25 cellular contexts compared by ENCODE assay signal in the genomic region with DNA sequence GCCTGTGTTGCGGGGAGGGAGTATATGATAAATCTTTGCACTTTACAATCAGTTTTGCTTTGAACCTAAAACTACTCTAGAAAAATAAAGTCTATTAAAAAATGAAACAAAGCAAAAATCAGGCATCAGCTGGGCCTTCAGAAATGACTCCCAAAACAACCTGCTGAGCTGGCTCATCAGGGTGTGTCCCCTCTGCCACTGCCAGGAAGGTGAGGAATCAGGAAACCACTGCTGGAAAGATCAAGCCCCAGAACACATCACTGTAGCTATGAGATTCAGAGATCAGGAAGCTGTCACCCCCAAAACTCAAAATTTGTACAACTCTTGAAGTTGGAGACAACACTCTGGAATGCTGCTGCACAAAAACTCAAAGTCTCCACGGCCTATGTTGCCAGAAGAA.
"Had no signal": no experiment of that assay in that cellular context is flagged by ENCODE, and none has a peak within 500 bp of the region (broad histone marks: within the 10 kb centered on the region; RNA-seq: fewer than 3 reads in every experiment).

No MANE protein-coding gene starts in this region.

- H3K27ac ChIP-seq: dorsolateral prefrontal cortex, esophagus squamous epithelium, gastroesophageal sphincter, psoas muscle, spleen, tibial artery, upper lobe of right lung, vagina had no signal

- H3K27me3 ChIP-seq: esophagus squamous epithelium, gastroesophageal sphincter, spleen, tibial artery, upper lobe of right lung, vagina had no signal

- H3K9me3 ChIP-seq: esophagus squamous epithelium, gastroesophageal sphincter, psoas muscle, spleen, tibial artery, upper lobe of right lung, vagina had no signal

- DNase-seq: cortex of kidney; dorsolateral prefrontal cortex; effector CD8-positive, alpha-beta T cell; esophagus squamous epithelium; foreskin fibroblast; glutamatergic neuron; immature natural killer cell; kidney; left colon; left ventricle myocardium superior; mesendoderm; naive B cell; psoas muscle; retina; spleen; stimulated activated CD4-positive, alpha-beta T cell treated with anti-CD3 and anti-CD28 coated beads, Interleukin-15, amount 100 ng/mL, for 24 hours; stimulated activated CD4-positive, alpha-beta T cell treated with anti-CD3 and anti-CD28 coated beads, Interleukin-1b, Interleukin-23, amount 100 ng/mL, for 48 hours; stimulated activated CD4-positive, alpha-beta T cell treated with anti-CD3 and anti-CD28 coated beads, Interleukin-4, amount 100 ng/mL, for 24 hours; tibial artery; upper lobe of right lung had no signal

- H3K4me3 ChIP-seq: dorsolateral prefrontal cortex, esophagus squamous epithelium, gastroesophageal sphincter, lung, psoas muscle, spleen, tibial artery, upper lobe of right lung, vagina had no signal

- FAIRE-seq: kidney had no signal

- ATAC-seq: gastroesophageal sphincter; left colon; left ventricle myocardium superior; psoas muscle; sciatic nerve; stimulated activated memory B cell treated with anti-CD40 and anti-IgM and Interleukin-4, amounts not matched to agents 10 μg/mL and 1 μg/mL and 100 μg/mL, for 72 hours; upper lobe of right lung had no signal

- H3K4me1 ChIP-seq: gastroesophageal sphincter, psoas muscle, spleen, tibial artery, upper lobe of right lung, vagina had no signal

- H3K36me3 ChIP-seq: esophagus squamous epithelium, gastroesophageal sphincter, spleen, tibial artery, upper lobe of right lung, vagina had no signal
